In the genomic region with DNA sequence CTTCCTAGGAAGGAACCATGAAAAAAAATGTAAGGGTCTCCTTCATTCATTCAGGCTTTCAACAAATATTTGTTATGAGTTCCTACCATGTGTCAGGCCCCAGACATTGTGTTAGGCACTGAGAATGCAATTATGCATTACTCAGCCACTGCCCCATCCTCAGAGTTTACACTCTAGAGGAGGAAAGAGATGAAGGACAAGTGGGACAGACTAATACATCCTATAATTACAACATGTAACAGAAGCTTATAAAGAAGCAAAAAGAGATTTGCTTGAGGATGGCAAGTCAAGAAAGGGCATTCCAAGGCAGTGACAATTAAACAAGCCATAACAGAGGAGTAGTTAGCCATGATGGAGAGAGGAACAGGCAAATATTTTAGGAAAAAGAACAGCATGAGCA, we compare ENCODE assay signal across 17 cellular contexts.
"Had no signal": no experiment of that assay in that cellular context is flagged by ENCODE, and none has a peak within 500 bp of the region (broad histone marks: within the 10 kb centered on the region; RNA-seq: fewer than 3 reads in every experiment).

No MANE protein-coding gene starts in this region.

- H3K27me3 Mint-ChIP-seq: dendritic cell treated with granulocyte-macrophage colony-stimulating factor and Interleukin-4, amounts not matched to agents 40 ng/mL and 50 ng/mL, for 4 days; effector memory CD8-positive, alpha-beta T cell; naive thymus-derived CD8-positive, alpha-beta T cell; type B pancreatic cell had no signal

- H3K27ac Mint-ChIP-seq: dendritic cell treated with granulocyte-macrophage colony-stimulating factor and Interleukin-4, amounts not matched to agents 40 ng/mL and 50 ng/mL, for 4 days; effector memory CD8-positive, alpha-beta T cell; type B pancreatic cell had no signal

- DNase-seq: effector memory CD8-positive, alpha-beta T cell; gastrocnemius medialis; heart right ventricle; hypothalamus; islet precursor cell; mammary epithelial cell; mucosa of descending colon; naive thymus-derived CD8-positive, alpha-beta T cell; nucleus accumbens; ovary; sigmoid colon; stimulated activated naive CD4-positive, alpha-beta T cell; thyroid gland had no signal

- H3K4me3 Mint-ChIP-seq: dendritic cell treated with granulocyte-macrophage colony-stimulating factor and Interleukin-4, amounts not matched to agents 40 ng/mL and 50 ng/mL, for 4 days; effector memory CD8-positive, alpha-beta T cell; naive thymus-derived CD8-positive, alpha-beta T cell; neural crest cell; type B pancreatic cell had no signal

- ATAC-seq: effector memory CD8-positive, alpha-beta T cell; gastrocnemius medialis; heart right ventricle; left lobe of liver; mucosa of descending colon; naive thymus-derived CD8-positive, alpha-beta T cell had no signal

- H3K9me3 Mint-ChIP-seq: dendritic cell treated with granulocyte-macrophage colony-stimulating factor and Interleukin-4, amounts not matched to agents 40 ng/mL and 50 ng/mL, for 4 days; effector memory CD8-positive, alpha-beta T cell; naive thymus-derived CD8-positive, alpha-beta T cell had no signal
